ENCODE assay signal across 14 cellular contexts in genomic region chr17:17942846-17943245, GRCh38. TPM values are rescaled to one million over a fixed set of nuclear protein-coding genes. Genes with fewer than 3 reads are reported as not detected.
DNase-seq lines count a peak whose midpoint lies in the region; ATAC-seq and TF ChIP-seq lines count a peak whose summit lies in the region.
"Had no signal": no experiment of that assay in that cellular context is flagged by ENCODE, and none has a peak within 500 bp of the region (broad histone marks: within the 10 kb centered on the region; RNA-seq: fewer than 3 reads in every experiment).

No MANE protein-coding gene starts in this region.

- H3K27me3 Mint-ChIP-seq in T-cell, result no peaks in the 10 kb centered on the region
- no peaks in the 10 kb centered on the region for H3K27me3 Mint-ChIP-seq in natural killer cell (ENCODE audit: low read depth in 2 of 2)
- H3K27me3 Mint-ChIP-seq: CD4-positive, CD25-positive, alpha-beta regulatory T cell; IgD-negative memory B cell had no signal

- H3K27ac Mint-ChIP-seq in T-cell, result no peak overlapping the region
- H3K27ac Mint-ChIP-seq in natural killer cell, result peak overlapping the region in 1 of 2 donors; percentile 54

- H3K4ac ChIP-seq in mesendoderm (ENCODE audit: low read depth, low read length), result no peak overlapping the region

- H2BK15ac ChIP-seq in mesendoderm (replicated peaks; ENCODE audit: low read depth), result no peak overlapping the region

- H3K27ac ChIP-seq in 22Rv1 (peak overlapping the region; percentile 56), HUES48 (ENCODE audit: low read depth, low read length) (peak overlapping the region; percentile 60), brain microvascular endothelial cell (peak overlapping the region; percentile 28), mesendoderm (ENCODE audit: low read depth, low read length) (peak overlapping the region; percentile 39)
- H3K27ac ChIP-seq: right lobe of liver had no signal

- in situ Hi-C loops in brain microvascular endothelial cell (cut with HindIII; ENCODE audit: low pct_ligation_motif_present, low sequenced_read_pairs), result no loop called here

- H3K18ac ChIP-seq in mesendoderm (ENCODE audit: low read length), result no peak overlapping the region

- H3K9me3 Mint-ChIP-seq in T-cell (no peaks in the 10 kb centered on the region), natural killer cell (no peaks in the 10 kb centered on the region)
- H3K9me3 Mint-ChIP-seq: CD4-positive, CD25-positive, alpha-beta regulatory T cell; IgD-negative memory B cell had no signal

- H4K5ac ChIP-seq in mesendoderm (ENCODE audit: low read length), result no peak overlapping the region

- H2AK5ac ChIP-seq in mesendoderm (ENCODE audit: low read length), result no peak overlapping the region

- intact Hi-C loops in natural killer cell (cut with micrococcal nuclease), result no loop called here

- no peak overlapping the region for H3K4me2 ChIP-seq in mesendoderm (ENCODE audit: low read length)

- CTCF ChIA-PET in T-cell (lab: Charles Lee), result no interaction called here

- no peak overlapping the region for H3K56ac ChIP-seq in mesendoderm (ENCODE audit: low read length)

- H3K27me3 ChIP-seq in HUES48 (ENCODE audit: control insufficient read depth, insufficient read depth, low read length) (no peaks in the 10 kb centered on the region), brain microvascular endothelial cell (replicated peaks) (no peaks in the 10 kb centered on the region), mesendoderm (ENCODE audit: insufficient read depth, low read length, poor library complexity) (no peaks in the 10 kb centered on the region)
- H3K27me3 ChIP-seq: right lobe of liver had no signal

- H3K9ac ChIP-seq in HUES48 (ENCODE audit: low read depth, low read length), result no peak overlapping the region
- H3K9ac ChIP-seq in mesendoderm (ENCODE audit: low read length), result no peak overlapping the region

- no peaks in the 10 kb centered on the region for H3K9me3 ChIP-seq in HUES48 (ENCODE audit: control insufficient read depth, insufficient read depth, low read length)
- H3K9me3 ChIP-seq: right lobe of liver had no signal

- H3K4me1 Mint-ChIP-seq in T-cell, result peaks cover 44 to 55% (median 47%) of the 10 kb centered on the region in 3 donors
- H3K4me1 Mint-ChIP-seq in natural killer cell, result peaks cover 9 to 12% of the 10 kb centered on the region in 2 donors

- no peaks in the 10 kb centered on the region for H3K79me1 ChIP-seq in mesendoderm (ENCODE audit: low read length)

- ATAC-seq in T-cell (replicated peaks in 1 of 4), result no peak
- ATAC-seq in HG03095 (IDR thresholded peaks at IDR 0.05; ENCODE audit: unreplicated experiment), result no peak
- ATAC-seq in natural killer cell, result no peak
- ATAC-seq: left colon had no signal

- DNase-seq in brain microvascular endothelial cell (peak; percentile 52), mesendoderm (peak; percentile 55), T-cell (no peak), HK-2 (ENCODE audit: unreplicated experiment) (no peak), natural killer cell (no peak)
- DNase-seq: activated T-cell treated with anti-CD3 and anti-CD28 coated beads, Interleukin-2, amount 50 U/mL, for 48 hours; CD4-positive, CD25-positive, alpha-beta regulatory T cell; effector CD4-positive, alpha-beta T cell; left colon; right lobe of liver had no signal

- no peak overlapping the region for H2BK5ac ChIP-seq in mesendoderm (ENCODE audit: low read length)

- H2BK120ac ChIP-seq in mesendoderm (ENCODE audit: low read depth, low read length), result no peak overlapping the region

- TF ChIP-seq CTCF in 22Rv1 (IDR thresholded peaks at IDR 0.05) (no peak), brain microvascular endothelial cell (IDR thresholded peaks at IDR 0.05; ENCODE audit: low read depth, low read length, missing control alignments) (no peak), natural killer cell (IDR thresholded peaks at IDR 0.05) (no peak)

- no peaks in the 10 kb centered on the region for H3K36me3 Mint-ChIP-seq in T-cell
- H3K36me3 Mint-ChIP-seq in natural killer cell, result no peaks in the 10 kb centered on the region

- no peak overlapping the region for H3K4me3 ChIP-seq in HUES48 (ENCODE audit: low read depth, low read length)
- no peak overlapping the region for H3K4me3 ChIP-seq in brain microvascular endothelial cell (ENCODE audit: low read depth, low read length)
- H3K4me3 ChIP-seq in mesendoderm (ENCODE audit: low read length), result no peak overlapping the region
- H3K4me3 ChIP-seq: right lobe of liver had no signal

- POLR2A ChIA-PET in T-cell (lab: Charles Lee), result no interaction called here

- H3K79me2 ChIP-seq in mesendoderm (ENCODE audit: control insufficient read depth, insufficient read depth, low read length), result no peaks in the 10 kb centered on the region

- H3K4me1 ChIP-seq in HUES48 (ENCODE audit: control insufficient read depth, insufficient read depth, low read length) (peaks cover 29% of the 10 kb centered on the region), mesendoderm (ENCODE audit: control insufficient read depth, low read depth, low read length) (peaks cover 13% of the 10 kb centered on the region)

- no peak overlapping the region for H3K4me3 Mint-ChIP-seq in T-cell
- no peak overlapping the region for H3K4me3 Mint-ChIP-seq in natural killer cell

- no peak overlapping the region for H3K23ac ChIP-seq in mesendoderm (ENCODE audit: low read length)

- no peak overlapping the region for H4K8ac ChIP-seq in mesendoderm (ENCODE audit: low read depth, low read length)

- H3K36me3 ChIP-seq in HUES48 (ENCODE audit: control insufficient read depth, insufficient read depth, low read length) (no peaks in the 10 kb centered on the region), brain microvascular endothelial cell (replicated peaks) (no peaks in the 10 kb centered on the region), mesendoderm (ENCODE audit: control insufficient read depth, insufficient read depth, low read length) (no peaks in the 10 kb centered on the region)
- H3K36me3 ChIP-seq: right lobe of liver had no signal

RNA-seq across cellular contexts. Expression of gene TOM1L2, which starts 29.4 kb away (rescaled TPM):
- 4.7 TPM for polyA plus RNA-seq in mesendoderm (2013, experiment 1 of 2)
- 5.2 TPM for polyA plus RNA-seq in mesendoderm (2013, experiment 2 of 2)
- total RNA-seq in T-cell (10 to 100 TPM; 57.5 to 71.5 (median 61.9) TPM), natural killer cell (10 to 100 TPM; 35.7 to 43.2 (median 35.7) TPM)

RNA-seq across cellular contexts. Expression of gene DRC3, which starts 29.8 kb away (rescaled TPM):
- polyA plus RNA-seq in mesendoderm (2013, experiment 1 of 2), result 0.13 TPM
- polyA plus RNA-seq in mesendoderm (2013, experiment 2 of 2), result 0.13 TPM
- total RNA-seq in T-cell, result under 1 TPM in 3 of 5 donors, not detected in 2; 0.32 to 0.58 (median 0.53) TPM
- total RNA-seq in natural killer cell, result under 1 TPM in 2 of 3 donors, not detected in 1; 0.26 to 0.78 TPM
- total RNA-seq: CD4-positive, CD25-positive, alpha-beta regulatory T cell had no signal
- polyA plus RNA-seq: CD4-positive, CD25-positive, alpha-beta regulatory T cell had no signal

Comparison
In these comparisons a context has a peak if more than half of its experiments do, and no peak if none do; other contexts are left out.
1. DNase-seq: peak in brain microvascular endothelial cell (single experiment) and mesendoderm (single experiment); none in T-cell (0 of 34), HK-2 (single experiment) and natural killer cell (single experiment).
2. Peak in every context shown above with its lines, with median percentiles within 50 percentile points of each other: H3K27ac ChIP-seq.